8 cellular contexts compared by ENCODE assay signal in genomic region chr2:70124983-70125480, GRCh38. TPM values are rescaled to one million over a fixed set of nuclear protein-coding genes. Genes with fewer than 3 reads are reported as not detected.
A peak's percentile ranks its signal among the peaks of the same experiment; 100 is the strongest.
DNase-seq lines count a peak whose midpoint lies in the region; ATAC-seq and TF ChIP-seq lines count a peak whose summit lies in the region.

No MANE protein-coding gene starts in this region.

- peak overlapping the region; percentile 93 to 98 for H3K9ac ChIP-seq in duodenal mucosa (ENCODE audit: low read depth in 1 of 2, low read length in 2 of 2)

- ATAC-seq in GM18907 (IDR thresholded peaks at IDR 0.05; ENCODE audit: unreplicated experiment) = peak; percentile 34
- no peak for ATAC-seq in HG03571 (IDR thresholded peaks at IDR 0.05; ENCODE audit: unreplicated experiment)

- H3K4me1 ChIP-seq in duodenal mucosa (ENCODE audit: control insufficient read depth in 1 of 2, insufficient read depth in 2 of 2, low read length in 2 of 2) = peaks cover 9 to 22% of the 10 kb centered on the region in 2 donors

- 0 to 1% methylated on average over 36 of the region's 36 CpGs for WGBS in lower leg skin, 2 donors

- H3K9me3 ChIP-seq in duodenal mucosa (ENCODE audit: control insufficient read depth in 1 of 2, low read length in 2 of 2) = no peaks in the 10 kb centered on the region

- POLR2A ChIA-PET in AG04449 (lab: Yijun Ruan, JAX) = interaction anchor here (1.0 to 2.2 kb wide), 8 partner anchors 8 to 35 kb away, joined by 3 to 11 read pairs (median 5); no protein-coding TSS in a partner anchor

- TF ChIP-seq POLR2A in lower leg skin (IDR thresholded peaks at IDR 0.05) = no peak

- DNase-seq in AG04449 (ENCODE audit: low read depth, low spot score) (no peak), NCI-H1092 treated with DMSO at 0.1 percent for 48 hours (lab: John Stamatoyannopoulos, UW) (peak; percentile 71), lower leg skin (ENCODE audit: low spot score in 2 of 2) (peak; percentile 55 to 93)
- DNase-seq in activated CD4-positive, alpha-beta T cell treated with anti-CD3 and anti-CD28 coated beads for 48 hours = peak; percentile 71
- DNase-seq in stimulated activated CD8-positive, alpha-beta memory T cell treated with anti-CD3 and anti-CD28 coated beads, Interleukin-12 subunit alpha, Interleukin-12 subunit beta, amount 100 ng/mL, for 4 hours (ENCODE audit: low read depth) = peak; percentile 56

- CTCF ChIA-PET in AG04449 (lab: Yijun Ruan, JAX) = interaction anchor here (0.6 to 3.1 kb wide), 6 partner anchors 9 to 54 kb away, joined by 3 to 12 read pairs (median 4); no protein-coding TSS in a partner anchor

- no peaks in the 10 kb centered on the region for H3K36me3 ChIP-seq in duodenal mucosa (ENCODE audit: control insufficient read depth in 1 of 2, insufficient read depth in 2 of 2, low read length in 2 of 2)

- TF ChIP-seq CTCF in AG04449 (IDR thresholded peaks at IDR 0.05; ENCODE audit: insufficient read depth, low read length, missing control alignments) = no peak
- no peak for TF ChIP-seq CTCF in lower leg skin (IDR thresholded peaks at IDR 0.05)

- intact Hi-C loops in lower leg skin (cut with DNase I; ENCODE audit: low total_unique reads) = no loop called here

- H3K27ac ChIP-seq in duodenal mucosa (ENCODE audit: low read depth, low read length) = peak overlapping the region; percentile 97

- peak overlapping the region; percentile 52 for H3K4me3 ChIP-seq in AG04449 (ENCODE audit: low read depth, low read length)
- peak overlapping the region; percentile 66 to 82 for H3K4me3 ChIP-seq in duodenal mucosa (ENCODE audit: low read depth in 1 of 2, low read length in 2 of 2)
- H3K4me3 ChIP-seq in lower leg skin (ENCODE audit: low read depth, poor library complexity, severe bottlenecking) = peak overlapping the region; percentile 30

- H3K27me3 ChIP-seq in duodenal mucosa (ENCODE audit: control insufficient read depth in 1 of 2, insufficient read depth in 2 of 2, low read length in 2 of 2) = no peaks in the 10 kb centered on the region

RNA-seq across cellular contexts. Expression of gene PCBP1, which starts 37.8 kb away (rescaled TPM):
- total RNA-seq in lower leg skin = 100 to 1,000 TPM; 148 to 247 (median 186) TPM
